7 cellular contexts compared by ENCODE assay signal in genomic region chr1:89633103-89633744, GRCh38. TPM values are rescaled to one million over a fixed set of nuclear protein-coding genes. Genes with fewer than 3 reads are reported as not detected.
DNase-seq lines count a peak whose midpoint lies in the region; ATAC-seq and TF ChIP-seq lines count a peak whose summit lies in the region.

Gene LRRC8C (plus strand): TSS chr1:89633120. CDS start chr1:89686474, 53,354 bp downstream.

- H3K27me3 ChIP-seq in GM23338 (ENCODE audit: insufficient read depth), result peaks cover 46% of the 10 kb centered on the region
- H3K27me3 ChIP-seq in gastrocnemius medialis, result no peaks in the 10 kb centered on the region

- intact Hi-C loops in gastrocnemius medialis (cut with DNase I; ENCODE audit: low total_unique reads), result loop anchor here (1.0 kb wide), 1 partner anchor 129 kb away; no protein-coding TSS in a partner anchor

- H3K9me3 Mint-ChIP-seq in GM23338, result no peaks in the 10 kb centered on the region

- H3K36me3 ChIP-seq in GM23338 (ENCODE audit: insufficient read depth) (no peaks in the 10 kb centered on the region), gastrocnemius medialis (no peaks in the 10 kb centered on the region)

- H3K27me3 Mint-ChIP-seq in GM23338 (ENCODE audit: insufficient read depth, low read depth, poor library complexity) (peaks cover 19% of the 10 kb centered on the region), T-helper 17 cell (no peaks in the 10 kb centered on the region)

- H3K4me1 Mint-ChIP-seq in GM23338 (peaks cover 18% of the 10 kb centered on the region), T-helper 17 cell (peaks cover 58% of the 10 kb centered on the region)

- H3F3A ChIP-seq in GM23338 (replicated peaks; ENCODE audit: low read depth), result 0 out of 2 replicates have a peak, but pooled peaks cover 5% of the 10 kb centered on the region

- H3K4me2 ChIP-seq in GM23338, result peak within 1 kb of the TSS; percentile 88

- H3K4me1 ChIP-seq in GM23338 (ENCODE audit: insufficient read depth), result peaks cover 18% of the 10 kb centered on the region
- H3K4me1 ChIP-seq in gastrocnemius medialis, result no peaks in the 10 kb centered on the region

- H2AFZ ChIP-seq in GM23338, result peak within 1 kb of the TSS; percentile 96

- peak within 1 kb of the TSS; percentile 93 for H3K4me3 Mint-ChIP-seq in GM23338
- H3K4me3 Mint-ChIP-seq in T-helper 17 cell, result peak within 1 kb of the TSS; percentile 96

- H3K9me2 ChIP-seq in GM23338 (ENCODE audit: insufficient read depth), result no peaks in the 10 kb centered on the region

- no peaks in the 10 kb centered on the region for H4K20me1 ChIP-seq in GM23338 (replicated peaks; ENCODE audit: insufficient read depth)

- ATAC-seq in GM23338 (peak; percentile 61), T-helper 17 cell (peak; percentile 45), gastrocnemius medialis (peak; percentile 35 to 53)

- peak; percentile 62 for DNase-seq in GM23338 (ENCODE audit: low spot score)
- DNase-seq in KG1 (lab: John Stamatoyannopoulos, UW), result peak; percentile 57
- DNase-seq in T-helper 17 cell, result peak; percentile 53 to 56 (median 55)
- no peak for DNase-seq in astrocyte of the cerebellum (ENCODE audit: low read depth)
- DNase-seq in hypothalamus (lab: John Stamatoyannopoulos, UW), result peak in 32 of 51 donors; percentile 33 to 96 (median 60)
- no peak for DNase-seq in gastrocnemius medialis

- H3K79me2 ChIP-seq in GM23338 (replicated peaks; ENCODE audit: insufficient read depth), result no peaks in the 10 kb centered on the region

- TF ChIP-seq POLR2A in gastrocnemius medialis (IDR thresholded peaks at IDR 0.05), result peak; percentile 30 to 70

- H3K9me3 ChIP-seq in T-helper 17 cell (ENCODE audit: control insufficient read depth, low read length, poor library complexity, severe bottlenecking) (no peaks in the 10 kb centered on the region), gastrocnemius medialis (no peaks in the 10 kb centered on the region)

- H3K27ac ChIP-seq in GM23338 (ENCODE audit: low read depth), result no peak within 1 kb of the TSS
- H3K27ac ChIP-seq in gastrocnemius medialis, result peak within 1 kb of the TSS; percentile 77 to 83 (median 79)

- in situ Hi-C loops in astrocyte of the cerebellum (cut with HindIII; ENCODE audit: low sequenced_read_pairs), result loop anchor here (25.0 kb wide), 1 partner anchor 329 kb away; no protein-coding TSS in a partner anchor
- in situ Hi-C loops in gastrocnemius medialis (cut with MboI; ENCODE audit: low sequenced_read_pairs in 4 of 4), result loop anchor here in 3 of 4 donors (10.0 to 25.0 kb wide), 2 partner anchors 129 to 132 kb away; no protein-coding TSS in a partner anchor

- no peak within 1 kb of the TSS for H3K27ac Mint-ChIP-seq in GM23338
- H3K27ac Mint-ChIP-seq in T-helper 17 cell, result peak within 1 kb of the TSS; percentile 93

- H3K36me3 Mint-ChIP-seq in GM23338 (ENCODE audit: low read depth) (no peaks in the 10 kb centered on the region), T-helper 17 cell (ENCODE audit: low read depth) (peaks cover 4% of the 10 kb centered on the region)

- TF ChIP-seq CTCF in GM12875 (IDR thresholded peaks at IDR 0.05; ENCODE audit: borderline replicate concordance, insufficient read depth, low read depth, low read length), result no peak
- no peak for TF ChIP-seq CTCF in GM23338 (conservative IDR thresholded peaks at IDR 0.05; ENCODE audit: low read depth in 2 of 2)
- TF ChIP-seq CTCF in astrocyte of the cerebellum (IDR thresholded peaks at IDR 0.05; ENCODE audit: low read depth, low read length, missing control alignments), result no peak
- no peak for TF ChIP-seq CTCF in gastrocnemius medialis (IDR thresholded peaks at IDR 0.05 in 4 of 5, conservative IDR thresholded peaks at IDR 0.05 in 1 of 5)

- H3K4me3 ChIP-seq in GM12875 (ENCODE audit: low read depth, low read length), result peak within 1 kb of the TSS; percentile 91
- peak within 1 kb of the TSS; percentile 79 for H3K4me3 ChIP-seq in GM23338
- H3K4me3 ChIP-seq in astrocyte of the cerebellum (ENCODE audit: low read depth, low read length), result peak within 1 kb of the TSS; percentile 72
- peak within 1 kb of the TSS; percentile 58 to 87 (median 82) for H3K4me3 ChIP-seq in gastrocnemius medialis

TF ChIP-seq in GM23338, 12 proteins besides CTCF, POLR2A, EP300 and RAD21:
- no peak for TF ChIP-seq EZH2phosphoT487 (IDR thresholded peaks at IDR 0.05; ENCODE audit: unreplicated experiment)
- no peak for TF ChIP-seq ZNF114 (CRISPR knock-in tag; IDR thresholded peaks at IDR 0.05)
- no peak for TF ChIP-seq ZNF331 (CRISPR knock-in tag; IDR thresholded peaks at IDR 0.05; ENCODE audit: low read depth)
- TF ChIP-seq CREB1 (CRISPR knock-in tag; IDR thresholded peaks at IDR 0.05; ENCODE audit: low read depth), result no peak

RNA-seq across cellular contexts. Expression of gene LRRC8C, which starts in this region (rescaled TPM):
- 2.6 and 3.9 TPM in 2 replicates for total RNA-seq in GM23338 (2014; rRNA removed; shearing (Covaris generic))
- 0.78 and 0.89 TPM in 2 replicates for polyA plus RNA-seq in GM23338 (2016; fragmentation: Nextera tagmentation; extraction: Ambion mirVana)
- total RNA-seq in T-helper 17 cell (10 to 100 TPM; 46.0 to 52.4 TPM), gastrocnemius medialis (1 to 10 TPM; 2.9 to 5.8 (median 4.1) TPM)

Comparison
In these comparisons a context has a peak if more than half of its experiments do, and no peak if none do; other contexts are left out.
1. DNase-seq: peak in GM23338 (single experiment), KG1 (single experiment), T-helper 17 cell (3 of 3) and hypothalamus (32 of 51); none in astrocyte of the cerebellum (single experiment) and gastrocnemius medialis (0 of 2).
2. Peak in every context shown above with its lines, with median percentiles within 50 percentile points of each other: H3K4me3 ChIP-seq and ATAC-seq.